Comparison of ENCODE assay signal across 35 cellular contexts in genomic region chr3:165103616-165104015, GRCh38. TPM values are rescaled to one million over a fixed set of nuclear protein-coding genes. Genes with fewer than 3 reads are reported as not detected.
"Had no signal": no experiment of that assay in that cellular context is flagged by ENCODE, and none has a peak within 500 bp of the region (broad histone marks: within the 10 kb centered on the region; RNA-seq: fewer than 3 reads in every experiment).

No MANE protein-coding gene starts in this region.

- H3K27me3 ChIP-seq: body of pancreas, SJCRH30 had no signal

- H3K9me3 Mint-ChIP-seq: activated CD4-positive, alpha-beta T cell treated with anti-CD3 and anti-CD28 coated beads, Interleukin-2, amount 10 ng/mL, durations not matched to agents 24 days and 14 days; activated CD8-positive, alpha-beta T cell treated with anti-CD3 and anti-CD28 coated beads for 36 hours had no signal

- ATAC-seq: activated CD8-positive, alpha-beta T cell treated with anti-CD3 and anti-CD28 coated beads for 36 hours; activated T-cell treated with anti-CD3 and anti-CD28 coated beads, Interleukin-2, amount 50 U/mL, for 72 hours; activated T-helper 17 cell treated with anti-CD3 and anti-CD28 coated beads, Interleukin-2, amount 50 U/mL, for 72 hours; body of pancreas had no signal

- H3K4me3 ChIP-seq: body of pancreas, coronary artery, PC-9, SJCRH30, SK-N-MC had no signal

- H3K36me3 ChIP-seq: SJCRH30 had no signal

- H3K4me1 ChIP-seq: body of pancreas, SJCRH30 had no signal

- H3K4me1 Mint-ChIP-seq: activated CD4-positive, alpha-beta T cell treated with anti-CD3 and anti-CD28 coated beads, Interleukin-2, amount 10 ng/mL, durations not matched to agents 24 days and 14 days; activated naive CD4-positive, alpha-beta T cell treated with anti-CD3 and anti-CD28 coated beads, Interleukin-2, amount 50 U/mL, for 24 hours; activated naive CD8-positive, alpha-beta T cell treated with anti-CD3 and anti-CD28 coated beads, Interleukin-2, amount 10 ng/mL, durations not matched to agents 7 days and 5 days; activated T-helper 17 cell treated with anti-CD3 and anti-CD28 coated beads, Interleukin-2, amount 50 U/mL, for 72 hours; central memory CD8-positive, alpha-beta T cell had no signal

- H3K27ac ChIP-seq: body of pancreas, coronary artery, PC-9, SJCRH30, SK-N-MC had no signal

- H2AFZ ChIP-seq: PC-9 had no signal

- H3K27me3 Mint-ChIP-seq: activated CD4-positive, alpha-beta T cell treated with anti-CD3 and anti-CD28 coated beads, Interleukin-2, amount 10 ng/mL, durations not matched to agents 24 days and 14 days; activated CD8-positive, alpha-beta T cell treated with anti-CD3 and anti-CD28 coated beads for 36 hours; activated naive CD4-positive, alpha-beta T cell treated with anti-CD3 and anti-CD28 coated beads, Interleukin-2, amount 50 U/mL, for 24 hours; activated naive CD8-positive, alpha-beta T cell treated with anti-CD3 and anti-CD28 coated beads, Interleukin-2, amount 10 ng/mL, durations not matched to agents 7 days and 5 days; activated T-helper 17 cell treated with anti-CD3 and anti-CD28 coated beads, Interleukin-2, amount 50 U/mL, for 72 hours; central memory CD8-positive, alpha-beta T cell had no signal

- H3K27ac Mint-ChIP-seq: activated CD4-positive, alpha-beta T cell treated with anti-CD3 and anti-CD28 coated beads, Interleukin-2, amount 10 ng/mL, durations not matched to agents 24 days and 14 days; activated CD8-positive, alpha-beta T cell treated with anti-CD3 and anti-CD28 coated beads for 36 hours; activated naive CD4-positive, alpha-beta T cell treated with anti-CD3 and anti-CD28 coated beads, Interleukin-2, amount 50 U/mL, for 24 hours; activated naive CD8-positive, alpha-beta T cell treated with anti-CD3 and anti-CD28 coated beads, Interleukin-2, amount 10 ng/mL, durations not matched to agents 7 days and 5 days; activated T-cell treated with anti-CD3 and anti-CD28 coated beads, Interleukin-2, amount 50 U/mL, for 72 hours; activated T-helper 17 cell treated with anti-CD3 and anti-CD28 coated beads, Interleukin-2, amount 50 U/mL, for 72 hours had no signal

- H3K9me3 ChIP-seq: body of pancreas, SJCRH30 had no signal

- H3K4me3 Mint-ChIP-seq: activated CD4-positive, alpha-beta T cell treated with anti-CD3 and anti-CD28 coated beads, Interleukin-2, amount 10 ng/mL, durations not matched to agents 24 days and 14 days; activated CD8-positive, alpha-beta T cell treated with anti-CD3 and anti-CD28 coated beads for 36 hours; activated naive CD4-positive, alpha-beta T cell treated with anti-CD3 and anti-CD28 coated beads, Interleukin-2, amount 50 U/mL, for 24 hours; activated naive CD8-positive, alpha-beta T cell treated with anti-CD3 and anti-CD28 coated beads, Interleukin-2, amount 10 ng/mL, durations not matched to agents 7 days and 5 days; activated T-cell treated with anti-CD3 and anti-CD28 coated beads, Interleukin-2, amount 50 U/mL, for 72 hours; activated T-helper 17 cell treated with anti-CD3 and anti-CD28 coated beads, Interleukin-2, amount 50 U/mL, for 72 hours; central memory CD8-positive, alpha-beta T cell had no signal

- H3K4me2 ChIP-seq: PC-9 had no signal

- DNase-seq: activated CD4-positive, alpha-beta T cell treated with anti-CD3 and anti-CD28 coated beads, Interleukin-2, amount 10 ng/mL, durations not matched to agents 24 days and 14 days; activated CD4-positive, alpha-beta T cell treated with anti-CD3 and anti-CD28 coated beads, Interleukin-2, amount 50 U/mL, for 4 hours; activated CD8-positive, alpha-beta T cell treated with anti-CD3 and anti-CD28 coated beads for 36 hours; activated effector memory CD4-positive, alpha-beta T cell treated with anti-CD3 and anti-CD28 coated beads, Interleukin-2, amount 50 U/mL, for 16 hours; activated naive CD4-positive, alpha-beta T cell; activated naive CD8-positive, alpha-beta T cell treated with anti-CD3 and anti-CD28 coated beads, Interleukin-2, amount 10 ng/mL, durations not matched to agents 7 days and 5 days; activated T-cell treated with anti-CD3 and anti-CD28 coated beads, Interleukin-2, amount 50 U/mL, for 1 hour; activated T-cell treated with anti-CD3 and anti-CD28 coated beads, Interleukin-2, amount 50 U/mL, for 72 hours; body of pancreas; Karpas-422; NCI-H1105; NCI-H1417 treated with DMSO at 0.1 percent for 48 hours; NCI-H1694; NCI-H1930; NCI-H2081 treated with DMSO at 0.1 percent for 48 hours; NCI-H226; NCI-H446 treated with DMSO at 0.1 percent for 48 hours; NCI-H524; NK-92 treated with Interleukin-12 subunit alpha and Interleukin-12 subunit beta, amount 100 ng/mL, for 24 hours; PC-9; SHP77; SJCRH30; T1000 had no signal

- H3K36me3 Mint-ChIP-seq: activated naive CD4-positive, alpha-beta T cell treated with anti-CD3 and anti-CD28 coated beads, Interleukin-2, amount 50 U/mL, for 24 hours; activated naive CD8-positive, alpha-beta T cell treated with anti-CD3 and anti-CD28 coated beads, Interleukin-2, amount 10 ng/mL, durations not matched to agents 7 days and 5 days had no signal

- FAIRE-seq: astrocyte had no signal

RNA-seq across cellular contexts. Expression of gene SI, which starts 25.3 kb away (rescaled TPM):
- total RNA-seq: activated CD4-positive, alpha-beta T cell treated with anti-CD3 and anti-CD28 coated beads, Interleukin-2, amount 10 ng/mL, durations not matched to agents 24 days and 14 days; activated CD8-positive, alpha-beta memory T cell treated with anti-CD3 and anti-CD28 coated beads for 36 hours; activated CD8-positive, alpha-beta T cell treated with anti-CD3 and anti-CD28 coated beads for 36 hours; activated naive CD8-positive, alpha-beta T cell treated with anti-CD3 and anti-CD28 coated beads, Interleukin-2, amount 10 ng/mL, durations not matched to agents 7 days and 5 days; activated T-cell treated with anti-CD3 and anti-CD28 coated beads, Interleukin-2, amount 50 U/mL, for 72 hours; activated T-helper 17 cell treated with anti-CD3 and anti-CD28 coated beads, Interleukin-2, amount 50 U/mL, for 72 hours; astrocyte; body of pancreas; chondrocyte; MCF 10A; PC-9; RPMI7951; SJCRH30; T-helper 1 cell treated with Interleukin-12 subunit alpha and Interleukin-12 subunit beta and Interleukin-4 antibody, amounts not matched to agents 30 ng/mL and 1 ng/mL, for 36 hours; T-helper 2 cell treated with Interferon-gamma antibody and Interleukin-4, amounts not matched to agents 100 ng/mL and 5 ng/mL, for 36 hours had no signal
